21 cellular contexts compared by ENCODE assay signal in the genomic region with DNA sequence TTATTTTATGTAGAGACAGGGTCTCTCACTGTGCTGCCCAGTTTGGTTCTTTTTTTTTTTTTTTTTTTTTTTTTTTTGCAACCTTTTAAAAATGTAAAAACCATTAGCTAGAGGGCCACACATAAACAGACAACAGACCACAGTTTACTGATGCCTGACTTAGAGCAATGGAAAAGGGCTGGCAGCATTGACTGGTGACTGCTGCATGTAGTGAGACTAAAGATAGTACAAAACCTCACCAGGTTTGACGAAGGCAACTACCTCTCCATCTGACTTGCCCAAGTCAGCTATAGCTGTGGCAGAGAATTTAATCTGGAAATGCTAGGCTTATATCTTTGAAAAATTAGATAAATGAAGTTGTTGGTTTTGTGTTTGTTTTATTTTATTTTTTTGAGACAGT.
DNase-seq lines count a peak whose midpoint lies in the region; ATAC-seq, FAIRE-seq and TF ChIP-seq lines count a peak whose summit lies in the region.
"Had no signal": no experiment of that assay in that cellular context is flagged by ENCODE, and none has a peak within 500 bp of the region (broad histone marks: within the 10 kb centered on the region; RNA-seq: fewer than 3 reads in every experiment).

No MANE protein-coding gene starts in this region.

- H3K4me1 ChIP-seq in heart left ventricle (peaks cover 0 to 22% (median 4%) of the 10 kb centered on the region in 12 donors), PC-9 (replicated peaks; ENCODE audit: insufficient read depth) (peaks cover 25% of the 10 kb centered on the region), kidney (ENCODE audit: control insufficient read depth in 1 of 2, insufficient read depth in 1 of 2, low read depth in 1 of 2, low read length in 2 of 2) (peaks cover 8 to 11% of the 10 kb centered on the region in 2 donors), upper lobe of right lung (peaks cover 4% of the 10 kb centered on the region)

- POLR2A ChIA-PET in PC-9 (lab: Charles Lee; ENCODE audit: unreplicated experiment): interaction anchor here (0.6 kb wide), 2 partner anchors 54 to 731 kb away, joined by 4 to 23 read pairs; no protein-coding TSS in a partner anchor

- H3F3A ChIP-seq in PC-9 (ENCODE audit: insufficient read depth, low read depth): peaks cover 48% of the 10 kb centered on the region; the same call in 1 of the 2 replicates

- 52 to 79% (median 59%) methylated on average over 1 of the region's 1 CpG for WGBS in heart left ventricle, 4 donors

- H3K4me2 ChIP-seq in PC-9: peak overlapping the region; percentile 68

- no peaks in the 10 kb centered on the region for H4K20me1 ChIP-seq in PC-9 (ENCODE audit: insufficient read depth)

- no TSS peak for BruUV-seq in PC-9 (replicated peaks; lab: Mats Ljungman, UMichigan)

- no peaks in the 10 kb centered on the region for H3K27me3 ChIP-seq in heart left ventricle
- no peaks in the 10 kb centered on the region for H3K27me3 ChIP-seq in PC-9 (ENCODE audit: insufficient read depth, low read depth)
- H3K27me3 ChIP-seq in upper lobe of right lung: no peaks in the 10 kb centered on the region
- H3K27me3 ChIP-seq: heart right ventricle, transverse colon had no signal

- intact Hi-C loops in heart left ventricle (cut with DNase I): no loop called here
- intact Hi-C loops in Right ventricle myocardium superior (cut with DNase I): no loop called here
- intact Hi-C loops in PC-9 (cut with micrococcal nuclease; ENCODE audit: unreplicated experiment): loop anchor here (1.0 kb wide), 1 partner anchor 11 kb away; no protein-coding TSS in a partner anchor
- intact Hi-C loops in kidney (cut with DNase I): no loop called here
- intact Hi-C loops in upper lobe of right lung (cut with DNase I): no loop called here

- TF ChIP-seq POLR2A in heart left ventricle (IDR thresholded peaks at IDR 0.05): no peak

- H3K4me3 ChIP-seq in heart left ventricle: no peak overlapping the region
- H3K4me3 ChIP-seq in PC-9: no peak overlapping the region; the same call in 1 of the 2 replicates
- H3K4me3 ChIP-seq in kidney (ENCODE audit: low read length in 2 of 2): no peak overlapping the region
- H3K4me3 ChIP-seq in upper lobe of right lung: no peak overlapping the region
- H3K4me3 ChIP-seq: heart right ventricle, transverse colon had no signal

- H3K79me2 ChIP-seq in PC-9 (ENCODE audit: low read depth): peaks cover 63% of the 10 kb centered on the region

- CTCF ChIA-PET in PC-9 (lab: Charles Lee): interaction anchor here (0.6 to 0.7 kb wide), 4 partner anchors 39 to 1638 kb away, joined by 4 to 8 read pairs (median 6); no protein-coding TSS in a partner anchor

- no peaks in the 10 kb centered on the region for H3K9me2 ChIP-seq in PC-9 (ENCODE audit: insufficient read depth)

- peak overlapping the region in 1 of 2 donors; percentile 40 for H3K9ac ChIP-seq in kidney (ENCODE audit: low read length in 2 of 2)

- H3K27ac ChIP-seq in heart left ventricle (peak overlapping the region in 1 of 12 donors; percentile 33), PC-9 (peak overlapping the region; percentile 92), kidney (ENCODE audit: low read depth in 2 of 2, low read length in 2 of 2) (peak overlapping the region; percentile 80 to 89), upper lobe of right lung (peak overlapping the region; percentile 68)

- ATAC-seq in heart left ventricle (peak in 3 of 4 donors; percentile 42 to 70 (median 57)), Right ventricle myocardium superior (ENCODE audit: poor library complexity) (no peak), upper lobe of right lung (no peak), GM21390 (IDR thresholded peaks at IDR 0.05; ENCODE audit: unreplicated experiment) (no peak)
- ATAC-seq: stimulated activated naive CD8-positive, alpha-beta T cell treated with anti-CD3 and anti-CD28 coated beads, Interleukin-15, amount 100 ng/mL, for 72 hours had no signal

- TF ChIP-seq CTCF in heart left ventricle (IDR thresholded peaks at IDR 0.05): no peak
- no peak for TF ChIP-seq CTCF in PC-9 (conservative IDR thresholded peaks at IDR 0.05)
- no peak for TF ChIP-seq CTCF in kidney (IDR thresholded peaks at IDR 0.05; ENCODE audit: borderline replicate concordance, extremely low read depth, insufficient read depth)
- TF ChIP-seq CTCF in upper lobe of right lung (IDR thresholded peaks at IDR 0.05): no peak

- DNase-seq in heart left ventricle: no peak
- no peak for DNase-seq in Right ventricle myocardium superior
- no peak for DNase-seq in PC-9
- no peak for DNase-seq in kidney
- no peak for DNase-seq in upper lobe of right lung
- DNase-seq in LoVo (ENCODE audit: low spot score): no peak
- DNase-seq in GM19240 (ENCODE audit: insufficient read length, low spot score): no peak
- DNase-seq: DMS79; GF-D8; heart right ventricle; NCI-H1092 treated with DMSO at 0.1 percent for 48 hours; NCI-H2029; NCI-H345; NCI-H748 treated with DMSO at 0.1 percent for 48 hours; RPMI8226; stimulated activated CD4-positive, alpha-beta T cell treated with anti-CD3 and anti-CD28 coated beads, Interleukin-15, amount 100 ng/mL, for 24 hours; stimulated activated naive CD8-positive, alpha-beta T cell treated with anti-CD3 and anti-CD28 coated beads, Interleukin-15, amount 100 ng/mL, for 72 hours; transverse colon had no signal

- H3K36me3 ChIP-seq in heart left ventricle (no peaks in the 10 kb centered on the region), PC-9 (ENCODE audit: low read depth) (peaks cover 8% of the 10 kb centered on the region), kidney (ENCODE audit: control insufficient read depth in 1 of 2, insufficient read depth in 2 of 2, low read length in 2 of 2) (no peaks in the 10 kb centered on the region), upper lobe of right lung (no peaks in the 10 kb centered on the region)
- H3K36me3 ChIP-seq: transverse colon had no signal

- no peaks in the 10 kb centered on the region for H3K9me3 ChIP-seq in heart left ventricle
- H3K9me3 ChIP-seq in PC-9 (ENCODE audit: insufficient read depth, low read depth): no peaks in the 10 kb centered on the region
- H3K9me3 ChIP-seq in kidney (ENCODE audit: control insufficient read depth in 1 of 2, low read length in 2 of 2): no peaks in the 10 kb centered on the region
- H3K9me3 ChIP-seq in upper lobe of right lung: no peaks in the 10 kb centered on the region
- H3K9me3 ChIP-seq: heart right ventricle, transverse colon had no signal

- H2AFZ ChIP-seq in PC-9: no peak overlapping the region

- no peak for FAIRE-seq in kidney (lab: Jason Lieb, UNC)
- FAIRE-seq: A204.1, H54 had no signal

Comparison
In these comparisons a context has a peak if more than half of its experiments do, and no peak if none do; other contexts are left out.
1. ATAC-seq: peak in heart left ventricle (3 of 4); none in Right ventricle myocardium superior (single experiment), upper lobe of right lung (single experiment) and GM21390 (single experiment).